9 cellular contexts compared by ENCODE assay signal in genomic region chr10:30581779-30582380, GRCh38. TPM values are rescaled to one million over a fixed set of nuclear protein-coding genes. Genes with fewer than 3 reads are reported as not detected.
DNase-seq lines count a peak whose midpoint lies in the region; ATAC-seq and TF ChIP-seq lines count a peak whose summit lies in the region.
"Had no signal": no experiment of that assay in that cellular context is flagged by ENCODE, and none has a peak within 500 bp of the region (broad histone marks: within the 10 kb centered on the region; RNA-seq: fewer than 3 reads in every experiment).

No MANE protein-coding gene starts in this region.

- intact Hi-C loops in activated CD4-positive, alpha-beta T cell treated with anti-CD3 and anti-CD28 coated beads for 36 hours (cut with DNase I, micrococcal nuclease), result loop anchor here in 1 of 2 experiments (2.0 kb wide), 1 partner anchor 189 kb away; no protein-coding TSS in a partner anchor

- peak; percentile 75 for TF ChIP-seq CTCF in VCaP (conservative IDR thresholded peaks at IDR 0.05)

- peak overlapping the region; percentile 93 for H3K27ac ChIP-seq in VCaP

- no peaks in the 10 kb centered on the region for H3K9me3 Mint-ChIP-seq in activated CD4-positive, alpha-beta T cell treated with anti-CD3 and anti-CD28 coated beads for 36 hours (ENCODE audit: low read depth)
- H3K9me3 Mint-ChIP-seq: stimulated activated naive CD8-positive, alpha-beta T cell treated with anti-CD3 and anti-CD28 coated beads, Interleukin-15, Interleukin-2, amounts not matched to agents 100 ng/mL and 50 ng/mL, for 24 hours had no signal

- ATAC-seq in activated CD4-positive, alpha-beta T cell treated with anti-CD3 and anti-CD28 coated beads for 36 hours, result no peak
- ATAC-seq in HG02798 (IDR thresholded peaks at IDR 0.05; ENCODE audit: poor library complexity, unreplicated experiment), result no peak

- no peaks in the 10 kb centered on the region for H3K27me3 Mint-ChIP-seq in activated CD4-positive, alpha-beta T cell treated with anti-CD3 and anti-CD28 coated beads for 36 hours
- H3K27me3 Mint-ChIP-seq: stimulated activated naive CD8-positive, alpha-beta T cell treated with anti-CD3 and anti-CD28 coated beads, Interleukin-15, Interleukin-2, amounts not matched to agents 100 ng/mL and 50 ng/mL, for 24 hours had no signal

- H3K4me1 Mint-ChIP-seq in activated CD4-positive, alpha-beta T cell treated with anti-CD3 and anti-CD28 coated beads for 36 hours, result peaks cover 3% of the 10 kb centered on the region

- no peak overlapping the region for H3K27ac Mint-ChIP-seq in activated CD4-positive, alpha-beta T cell treated with anti-CD3 and anti-CD28 coated beads for 36 hours
- H3K27ac Mint-ChIP-seq: stimulated activated naive CD8-positive, alpha-beta T cell treated with anti-CD3 and anti-CD28 coated beads, Interleukin-15, Interleukin-2, amounts not matched to agents 100 ng/mL and 50 ng/mL, for 24 hours had no signal

- CTCF ChIA-PET in activated CD4-positive, alpha-beta T cell treated with anti-CD3 and anti-CD28 coated beads for 36 hours (lab: Charles Lee), result interaction anchor here (0.6 to 4.9 kb wide), 42 partner anchors 8 to 1189 kb away, joined by 3 to 68 read pairs (median 3); no protein-coding TSS in a partner anchor

- DNase-seq in activated CD4-positive, alpha-beta T cell treated with anti-CD3 and anti-CD28 coated beads for 36 hours, result peak; percentile 49
- no peak for DNase-seq in activated CD4-positive, alpha-beta T cell treated with anti-CD3 and anti-CD28 coated beads for 1 hour
- DNase-seq in HK-2 (ENCODE audit: unreplicated experiment), result peak; percentile 8
- peak; percentile 68 for DNase-seq in glomerular visceral epithelial cell (ENCODE audit: extremely low spot score)
- peak; percentile 29 for DNase-seq in smooth muscle cell of the brain vasculature (ENCODE audit: low read depth, low spot score)
- DNase-seq in DMS79 treated with DMSO at 0.1 percent for 48 hours (lab: John Stamatoyannopoulos, UW), result no peak

- no peaks in the 10 kb centered on the region for H3K36me3 Mint-ChIP-seq in activated CD4-positive, alpha-beta T cell treated with anti-CD3 and anti-CD28 coated beads for 36 hours (ENCODE audit: low read depth)

- POLR2A ChIA-PET in activated CD4-positive, alpha-beta T cell treated with anti-CD3 and anti-CD28 coated beads for 36 hours (lab: Charles Lee), result no interaction called here

- H3K4me3 Mint-ChIP-seq in activated CD4-positive, alpha-beta T cell treated with anti-CD3 and anti-CD28 coated beads for 36 hours, result no peak overlapping the region
- H3K4me3 Mint-ChIP-seq: stimulated activated naive CD8-positive, alpha-beta T cell treated with anti-CD3 and anti-CD28 coated beads, Interleukin-15, Interleukin-2, amounts not matched to agents 100 ng/mL and 50 ng/mL, for 24 hours had no signal

RNA-seq across cellular contexts. Expression of gene LYZL2, which starts 47.7 kb away (rescaled TPM):
- not detected for total RNA-seq in activated CD4-positive, alpha-beta T cell treated with anti-CD3 and anti-CD28 coated beads for 36 hours

Comparison
In these comparisons a context has a peak if more than half of its experiments do, and no peak if none do; other contexts are left out.
1. DNase-seq: peak in activated CD4-positive, alpha-beta T cell treated with anti-CD3 and anti-CD28 coated beads for 36 hours (single experiment), HK-2 (single experiment), glomerular visceral epithelial cell (single experiment) and smooth muscle cell of the brain vasculature (single experiment); none in activated CD4-positive, alpha-beta T cell treated with anti-CD3 and anti-CD28 coated beads for 1 hour (single experiment) and DMS79 treated with DMSO at 0.1 percent for 48 hours (single experiment).